Comparison of ENCODE assay signal across 13 cellular contexts in the genomic region with DNA sequence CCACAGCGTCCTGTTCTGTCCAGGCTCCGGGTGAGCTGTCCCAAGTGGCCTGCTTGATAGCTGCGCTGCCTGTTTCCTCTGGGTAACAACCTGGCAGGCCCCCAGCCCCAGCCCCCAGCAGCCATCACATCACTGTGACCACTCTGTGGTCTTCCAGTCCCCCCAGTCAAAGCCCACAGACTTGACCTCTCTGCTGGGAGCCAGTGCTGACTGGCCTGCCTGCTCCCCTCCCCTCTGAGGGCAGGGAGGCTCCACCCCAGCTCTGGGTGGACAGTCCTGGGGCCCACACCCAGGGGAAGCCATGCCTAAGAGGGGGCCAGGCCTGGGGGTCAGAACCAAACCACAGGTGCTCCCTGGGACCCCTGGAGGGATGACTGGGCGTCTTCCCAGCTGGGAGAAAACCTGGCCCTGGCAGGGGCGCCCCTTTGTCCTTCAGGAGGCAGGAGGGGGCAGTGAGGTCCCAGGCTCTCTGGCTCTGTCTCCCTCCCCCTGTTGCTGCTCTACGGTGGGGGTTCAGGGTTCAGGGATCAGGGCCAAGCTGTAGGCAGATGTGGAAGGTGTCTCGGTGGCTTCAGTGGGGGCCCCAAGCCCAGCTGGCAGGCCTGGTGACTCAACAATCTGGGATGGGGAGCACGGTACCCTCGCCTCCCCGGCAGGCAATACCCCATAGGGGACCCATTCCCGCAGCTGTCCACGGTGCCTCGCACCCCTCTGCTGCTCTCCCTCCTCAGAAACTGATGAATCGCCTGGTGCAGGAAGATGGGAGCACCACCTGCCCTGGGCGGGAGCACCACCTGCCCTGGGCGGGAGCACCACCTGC. TPM values are rescaled to one million over a fixed set of nuclear protein-coding genes. Genes with fewer than 3 reads are reported as not detected.
DNase-seq lines count a peak whose midpoint lies in the region; ATAC-seq and TF ChIP-seq lines count a peak whose summit lies in the region.
"Had no signal": no experiment of that assay in that cellular context is flagged by ENCODE, and none has a peak within 500 bp of the region (broad histone marks: within the 10 kb centered on the region; RNA-seq: fewer than 3 reads in every experiment).

No MANE protein-coding gene starts in this region.

- H3K27ac Mint-ChIP-seq in activated CD4-positive, alpha-beta memory T cell treated with anti-CD3 and anti-CD28 coated beads for 36 hours = no peak overlapping the region
- H3K27ac Mint-ChIP-seq in mesothelial cell of epicardium = no peak overlapping the region
- H3K27ac Mint-ChIP-seq: H9, neural progenitor cell had no signal

- no peaks in the 10 kb centered on the region for H3K27me3 Mint-ChIP-seq in activated CD4-positive, alpha-beta memory T cell treated with anti-CD3 and anti-CD28 coated beads for 36 hours
- peaks cover 14% of the 10 kb centered on the region for H3K27me3 Mint-ChIP-seq in mesothelial cell of epicardium (ENCODE audit: low read depth)

- H3K27ac ChIP-seq in right atrium auricular region = no peak overlapping the region
- no peak overlapping the region for H3K27ac ChIP-seq in upper lobe of right lung
- H3K27ac ChIP-seq: neural progenitor cell had no signal

- H3K4me1 Mint-ChIP-seq in activated CD4-positive, alpha-beta memory T cell treated with anti-CD3 and anti-CD28 coated beads for 36 hours (ENCODE audit: low read depth) = peaks cover 9% of the 10 kb centered on the region
- H3K4me1 Mint-ChIP-seq in mesothelial cell of epicardium = peaks cover 5% of the 10 kb centered on the region

- H3K27me3 ChIP-seq in right atrium auricular region (no peaks in the 10 kb centered on the region), upper lobe of right lung (no peaks in the 10 kb centered on the region)

- H3K4me3 ChIP-seq in right atrium auricular region = no peak overlapping the region
- H3K4me3 ChIP-seq in upper lobe of right lung = no peak overlapping the region

- intact Hi-C loops in left cardiac atrium (cut with DNase I) = no loop called here
- intact Hi-C loops in activated CD4-positive, alpha-beta memory T cell treated with anti-CD3 and anti-CD28 coated beads for 36 hours (cut with micrococcal nuclease) = no loop called here
- intact Hi-C loops in upper lobe of right lung (cut with DNase I) = no loop called here

- CTCF ChIA-PET in activated CD4-positive, alpha-beta memory T cell treated with anti-CD3 and anti-CD28 coated beads for 36 hours (lab: Charles Lee) = no interaction called here

- H3K9me3 ChIP-seq in right atrium auricular region (no peaks in the 10 kb centered on the region), upper lobe of right lung (no peaks in the 10 kb centered on the region)

- TF ChIP-seq CTCF in right atrium auricular region (IDR thresholded peaks at IDR 0.05) (no peak), mesothelial cell of epicardium (IDR thresholded peaks at IDR 0.05; ENCODE audit: unreplicated experiment) (no peak), upper lobe of right lung (IDR thresholded peaks at IDR 0.05) (no peak)

- ATAC-seq in left cardiac atrium (no peak), upper lobe of right lung (no peak), HG02884 (IDR thresholded peaks at IDR 0.05; ENCODE audit: unreplicated experiment) (no peak), HG02759 (IDR thresholded peaks at IDR 0.05; ENCODE audit: unreplicated experiment) (no peak)

- H3K36me3 ChIP-seq in right atrium auricular region (no peaks in the 10 kb centered on the region), upper lobe of right lung (no peaks in the 10 kb centered on the region)
- H3K36me3 ChIP-seq: neural progenitor cell had no signal

- DNase-seq in left cardiac atrium = peak; percentile 22
- no peak for DNase-seq in right atrium auricular region (ENCODE audit: low spot score)
- no peak for DNase-seq in activated CD4-positive, alpha-beta memory T cell treated with anti-CD3 and anti-CD28 coated beads for 36 hours
- no peak for DNase-seq in mesothelial cell of epicardium (ENCODE audit: low spot score in 2 of 2, unreplicated experiment in 2 of 2)
- peak; percentile 65 for DNase-seq in upper lobe of right lung
- DNase-seq in mucosa of gallbladder (ENCODE audit: low spot score) = no peak
- DNase-seq: H9, Karpas-422, NCI-H187, NCI-H510A treated with DMSO at 0.1 percent for 48 hours had no signal

- peaks cover 4% of the 10 kb centered on the region for H3K9me3 Mint-ChIP-seq in activated CD4-positive, alpha-beta memory T cell treated with anti-CD3 and anti-CD28 coated beads for 36 hours
- no peaks in the 10 kb centered on the region for H3K9me3 Mint-ChIP-seq in mesothelial cell of epicardium

- H3K4me3 Mint-ChIP-seq in activated CD4-positive, alpha-beta memory T cell treated with anti-CD3 and anti-CD28 coated beads for 36 hours = peak overlapping the region; percentile 36
- peak overlapping the region; percentile 37 for H3K4me3 Mint-ChIP-seq in mesothelial cell of epicardium

- H3K4me1 ChIP-seq in right atrium auricular region (peaks cover 0 to 50% of the 10 kb centered on the region in 2 donors), upper lobe of right lung (peaks cover 27% of the 10 kb centered on the region)

- POLR2A ChIA-PET in activated CD4-positive, alpha-beta memory T cell treated with anti-CD3 and anti-CD28 coated beads for 36 hours (lab: Charles Lee) = no interaction called here

- H3K36me3 Mint-ChIP-seq in activated CD4-positive, alpha-beta memory T cell treated with anti-CD3 and anti-CD28 coated beads for 36 hours = peaks cover 3% of the 10 kb centered on the region
- no peaks in the 10 kb centered on the region for H3K36me3 Mint-ChIP-seq in mesothelial cell of epicardium
- H3K36me3 Mint-ChIP-seq: neural progenitor cell had no signal

RNA-seq across cellular contexts. Expression of a gene that starts 1.8 kb away (rescaled TPM):
- total RNA-seq in left cardiac atrium (10 to 100 TPM; 18.4 to 35.7 TPM), right atrium auricular region (10 to 100 TPM in 1 of 2 donors, 1 to 10 TPM in 1; 5.0 to 19.5 TPM), mesothelial cell of epicardium (62.0 to 68.8 TPM (median 67.3 TPM) in 3 replicates), upper lobe of right lung (77.5 TPM), mucosa of gallbladder (95.7 TPM)
- 10 to 100 TPM; 97.4 to 99.7 TPM for total RNA-seq in activated CD4-positive, alpha-beta memory T cell treated with anti-CD3 and anti-CD28 coated beads for 36 hours

RNA-seq across cellular contexts. Expression of a gene that starts 14.4 kb away (rescaled TPM):
- total RNA-seq in left cardiac atrium (10 to 100 TPM; 11.9 to 17.2 TPM), right atrium auricular region (1 to 10 TPM; 5.1 to 7.4 TPM), mesothelial cell of epicardium (90.4 to 92.1 TPM (median 91.5 TPM) in 3 replicates), upper lobe of right lung (50.5 TPM), mucosa of gallbladder (56.9 TPM)
- 10 to 100 TPM; 49.6 to 51.7 TPM for total RNA-seq in activated CD4-positive, alpha-beta memory T cell treated with anti-CD3 and anti-CD28 coated beads for 36 hours

RNA-seq across cellular contexts. Expression of a gene that starts 46.5 kb away (rescaled TPM):
- 10 to 100 TPM; 63.6 to 88.2 TPM for total RNA-seq in left cardiac atrium
- 10 to 100 TPM; 31.3 to 32.9 TPM for total RNA-seq in right atrium auricular region
- total RNA-seq in activated CD4-positive, alpha-beta memory T cell treated with anti-CD3 and anti-CD28 coated beads for 36 hours = 100 to 1,000 TPM; 110 to 111 TPM
- total RNA-seq in mesothelial cell of epicardium = 202 to 212 TPM (median 204 TPM) in 3 replicates
- total RNA-seq in upper lobe of right lung = 150 TPM
- 161 TPM for total RNA-seq in mucosa of gallbladder

Comparison
In these comparisons a context has a peak if more than half of its experiments do, and no peak if none do; other contexts are left out.
1. DNase-seq: peak in left cardiac atrium (single experiment) and upper lobe of right lung (single experiment); none in right atrium auricular region (single experiment), activated CD4-positive, alpha-beta memory T cell treated with anti-CD3 and anti-CD28 coated beads for 36 hours (single experiment), mesothelial cell of epicardium (0 of 2) and mucosa of gallbladder (single experiment).